ENCODE assay signal across 22 cellular contexts in genomic region chr10:48778193-48778857, GRCh38.
DNase-seq lines count a peak whose midpoint lies in the region; ATAC-seq, FAIRE-seq and TF ChIP-seq lines count a peak whose summit lies in the region.
"Had no signal": no experiment of that assay in that cellular context is flagged by ENCODE, and none has a peak within 500 bp of the region (broad histone marks: within the 10 kb centered on the region; RNA-seq: fewer than 3 reads in every experiment).

No MANE protein-coding gene starts in this region.

- H3K36me3 ChIP-seq in right atrium auricular region = no peaks in the 10 kb centered on the region
- peaks cover 0 to 17% (median 0%) of the 10 kb centered on the region in 9 donors for H3K36me3 ChIP-seq in heart left ventricle
- peaks cover 97% of the 10 kb centered on the region for H3K36me3 ChIP-seq in neutrophil
- no peaks in the 10 kb centered on the region for H3K36me3 ChIP-seq in brain microvascular endothelial cell (replicated peaks)
- H3K36me3 ChIP-seq in pancreas = no peaks in the 10 kb centered on the region

- no peak overlapping the region for H3K4me3 ChIP-seq in right atrium auricular region
- no peak overlapping the region for H3K4me3 ChIP-seq in heart left ventricle
- no peak overlapping the region for H3K4me3 ChIP-seq in coronary artery
- no peak overlapping the region for H3K4me3 ChIP-seq in neutrophil (ENCODE audit: low read depth in 1 of 2, low read length in 1 of 2)
- no peak overlapping the region for H3K4me3 ChIP-seq in brain microvascular endothelial cell (ENCODE audit: low read depth, low read length)
- H3K4me3 ChIP-seq in pancreas = no peak overlapping the region
- H3K4me3 ChIP-seq: BLaER1 had no signal

- no peaks in the 10 kb centered on the region for H3K9me3 ChIP-seq in right atrium auricular region
- H3K9me3 ChIP-seq in heart left ventricle = no peaks in the 10 kb centered on the region
- H3K9me3 ChIP-seq in neutrophil = no peaks in the 10 kb centered on the region
- H3K9me3 ChIP-seq in pancreas = no peaks in the 10 kb centered on the region
- H3K9me3 ChIP-seq: BLaER1, SK-N-SH had no signal

- DNase-seq in right atrium auricular region (ENCODE audit: low spot score) (peak; percentile 28), heart left ventricle (no peak), coronary artery (ENCODE audit: low spot score) (peak; percentile 53), brain microvascular endothelial cell (no peak), NCI-H526 treated with DMSO at 0.1 percent for 48 hours (lab: John Stamatoyannopoulos, UW) (no peak), pancreas (no peak)
- DNase-seq: CD4-positive, CD25-positive, alpha-beta regulatory T cell; H7; KG1; MM.1S; NCI-H187; NCI-H2081 treated with DMSO at 0.1 percent for 48 hours; NCI-H2171 treated with DMSO at 0.1 percent for 48 hours; NCI-H345; NCI-H510A treated with DMSO at 0.1 percent for 48 hours; NCI-H774; SK-N-SH had no signal

- H3K4me1 ChIP-seq in right atrium auricular region = no peaks in the 10 kb centered on the region
- peaks cover 0 to 10% (median 5%) of the 10 kb centered on the region in 12 donors for H3K4me1 ChIP-seq in heart left ventricle
- no peaks in the 10 kb centered on the region for H3K4me1 ChIP-seq in neutrophil (ENCODE audit: control insufficient read depth in 1 of 2, insufficient read depth in 1 of 2, low read depth in 1 of 2, low read length in 1 of 2)
- H3K4me1 ChIP-seq in pancreas = no peaks in the 10 kb centered on the region

- intact Hi-C loops in heart left ventricle (cut with DNase I) (no loop called here), pancreas (cut with DNase I) (no loop called here)

- ATAC-seq in heart left ventricle (no peak), pancreas (no peak)
- ATAC-seq: HepG2 had no signal

- in situ Hi-C loops in brain microvascular endothelial cell (cut with HindIII; ENCODE audit: low pct_ligation_motif_present, low sequenced_read_pairs) = no loop called here

- H3K27me3 ChIP-seq in right atrium auricular region = no peaks in the 10 kb centered on the region
- no peaks in the 10 kb centered on the region for H3K27me3 ChIP-seq in heart left ventricle
- H3K27me3 ChIP-seq in neutrophil = no peaks in the 10 kb centered on the region
- peaks cover 3% of the 10 kb centered on the region for H3K27me3 ChIP-seq in brain microvascular endothelial cell (replicated peaks)
- no peaks in the 10 kb centered on the region for H3K27me3 ChIP-seq in pancreas
- H3K27me3 ChIP-seq: BLaER1 had no signal

- FAIRE-seq in pancreas (lab: Jason Lieb, UNC) = no peak
- FAIRE-seq: G401.6, HepG2, RCC 7860 had no signal

- H3K27ac ChIP-seq in right atrium auricular region = no peak overlapping the region
- no peak overlapping the region for H3K27ac ChIP-seq in heart left ventricle
- no peak overlapping the region for H3K27ac ChIP-seq in coronary artery
- peak overlapping the region; percentile 18 for H3K27ac ChIP-seq in neutrophil
- no peak overlapping the region for H3K27ac ChIP-seq in brain microvascular endothelial cell
- H3K27ac ChIP-seq in pancreas = no peak overlapping the region
- H3K27ac ChIP-seq: BLaER1 had no signal

- no peak for TF ChIP-seq POLR2A in heart left ventricle (IDR thresholded peaks at IDR 0.05)

- WGBS in heart left ventricle, 4 donors = 95% methylated on average over 7 to 12 of the region's 12 CpGs
- 70 to 82% methylated on average over 12 of the region's 12 CpGs for WGBS in pancreas, 2 donors

- no peak for TF ChIP-seq CTCF in right atrium auricular region (IDR thresholded peaks at IDR 0.05)
- no peak for TF ChIP-seq CTCF in heart left ventricle (IDR thresholded peaks at IDR 0.05)
- TF ChIP-seq CTCF in coronary artery (IDR thresholded peaks at IDR 0.05) = no peak
- no peak for TF ChIP-seq CTCF in neutrophil (IDR thresholded peaks at IDR 0.05)
- no peak for TF ChIP-seq CTCF in brain microvascular endothelial cell (IDR thresholded peaks at IDR 0.05; ENCODE audit: low read depth, low read length, missing control alignments)
- no peak for TF ChIP-seq CTCF in pancreas (IDR thresholded peaks at IDR 0.05)

Comparison
In these comparisons a context has a peak if more than half of its experiments do, and no peak if none do; other contexts are left out.
1. DNase-seq: peak in right atrium auricular region (single experiment) and coronary artery (single experiment); none in heart left ventricle (0 of 5), brain microvascular endothelial cell (single experiment), NCI-H526 treated with DMSO at 0.1 percent for 48 hours (single experiment) and pancreas (0 of 6).